In genomic region chr1:54645806-54646676, GRCh38 we compare ENCODE assay signal across 34 cellular contexts. TPM values are rescaled to one million over a fixed set of nuclear protein-coding genes. Genes with fewer than 3 reads are reported as not detected.
DNase-seq lines count a peak whose midpoint lies in the region; ATAC-seq and TF ChIP-seq lines count a peak whose summit lies in the region.
"Had no signal": no experiment of that assay in that cellular context is flagged by ENCODE, and none has a peak within 500 bp of the region (broad histone marks: within the 10 kb centered on the region; RNA-seq: fewer than 3 reads in every experiment).

No MANE protein-coding gene starts in this region.

- H3K27me3 ChIP-seq in gastroesophageal sphincter (no peaks in the 10 kb centered on the region), transverse colon (no peaks in the 10 kb centered on the region)
- H3K27me3 ChIP-seq: upper lobe of right lung had no signal

- in situ Hi-C loops in transverse colon (cut with MboI; ENCODE audit: low pct_ligation_motif_present in 1 of 4, low pct_unique_long_range_greater_than_20kb in 1 of 4, low sequenced_read_pairs in 3 of 4), result no loop called here

- peaks cover 0 to 16% (median 3%) of the 10 kb centered on the region in 3 donors for H3K4me1 ChIP-seq in gastroesophageal sphincter
- H3K4me1 ChIP-seq in transverse colon, result peaks cover 9 to 52% (median 28%) of the 10 kb centered on the region in 4 donors
- H3K4me1 ChIP-seq: upper lobe of right lung had no signal

- TF ChIP-seq EP300 in gastroesophageal sphincter (IDR thresholded peaks at IDR 0.05), result no peak
- no peak for TF ChIP-seq EP300 in transverse colon (IDR thresholded peaks at IDR 0.05; ENCODE audit: low read depth)

- peaks cover 25% of the 10 kb centered on the region for H3K9me3 Mint-ChIP-seq in nephron

- no peak for TF ChIP-seq CTCF in gastroesophageal sphincter (IDR thresholded peaks at IDR 0.05)
- no peak for TF ChIP-seq CTCF in nephron (IDR thresholded peaks at IDR 0.05; ENCODE audit: unreplicated experiment in 3 of 3)
- no peak for TF ChIP-seq CTCF in transverse colon (IDR thresholded peaks at IDR 0.05)

- H3K4me3 Mint-ChIP-seq in nephron, result no peak overlapping the region
- H3K4me3 Mint-ChIP-seq: activated naive CD8-positive, alpha-beta T cell treated with anti-CD3 and anti-CD28 coated beads, Interleukin-2, amount 10 ng/mL, durations not matched to agents 7 days and 5 days; CD4-positive, alpha-beta T cell; dendritic cell treated with granulocyte-macrophage colony-stimulating factor and Interleukin-4, amounts not matched to agents 40 ng/mL and 50 ng/mL, for 4 days; HFFc6; stimulated activated memory B cell treated with anti-CD40 and anti-IgM and Interleukin-4, amounts not matched to agents 10 μg/mL and 1 μg/mL and 100 μg/mL, for 72 hours; T-helper 17 cell had no signal

- H3K27ac Mint-ChIP-seq in nephron, result peak overlapping the region in 2 of 3 experiments; percentile 49 to 75
- H3K27ac Mint-ChIP-seq: activated naive CD8-positive, alpha-beta T cell treated with anti-CD3 and anti-CD28 coated beads, Interleukin-2, amount 10 ng/mL, durations not matched to agents 7 days and 5 days; CD4-positive, alpha-beta T cell; dendritic cell treated with granulocyte-macrophage colony-stimulating factor and Interleukin-4, amounts not matched to agents 40 ng/mL and 50 ng/mL, for 4 days; HFFc6; stimulated activated memory B cell treated with anti-CD40 and anti-IgM and Interleukin-4, amounts not matched to agents 10 μg/mL and 1 μg/mL and 100 μg/mL, for 72 hours; T-helper 17 cell had no signal

- DNase-seq in NCI-H446 treated with DMSO at 0.1 percent for 48 hours (lab: John Stamatoyannopoulos, UW) (peak; percentile 78), transverse colon (peak; percentile 33), GM19240 (ENCODE audit: insufficient read length, low spot score) (no peak)
- DNase-seq: activated CD4-positive, alpha-beta T cell treated with anti-CD3 and anti-CD28 coated beads, Interleukin-2, amount 50 U/mL, for 4 hours; activated gamma-delta T cell treated with Interleukin-2 at 50 U/mL for 16 hours; activated naive CD8-positive, alpha-beta T cell treated with anti-CD3 and anti-CD28 coated beads, Interleukin-2, amount 10 ng/mL, durations not matched to agents 7 days and 5 days; activated T-cell treated with anti-CD3 and anti-CD28 coated beads, Interleukin-2, amount 50 U/mL, for 48 hours; CD4-positive, alpha-beta T cell; central memory CD4-positive, alpha-beta T cell; DMS79 treated with DMSO at 0.1 percent for 48 hours; GF-D8; HFFc6; KBM-7; NCI-H1105 treated with DMSO at 0.1 percent for 48 hours; NCI-H1930; NCI-H526; NK-92 treated with Interleukin-12 subunit alpha and Interleukin-12 subunit beta, amount 100 ng/mL, for 24 hours; PC-3; substantia nigra; T-helper 17 cell; upper lobe of right lung had no signal

- no peaks in the 10 kb centered on the region for H3K27me3 Mint-ChIP-seq in nephron (ENCODE audit: low read depth)
- H3K27me3 Mint-ChIP-seq: dendritic cell treated with granulocyte-macrophage colony-stimulating factor and Interleukin-4, amounts not matched to agents 40 ng/mL and 50 ng/mL, for 4 days had no signal

- H3K36me3 ChIP-seq in gastroesophageal sphincter (peaks cover 0 to 7% of the 10 kb centered on the region in 2 donors), transverse colon (no peaks in the 10 kb centered on the region)
- H3K36me3 ChIP-seq: upper lobe of right lung had no signal

- WGBS in gastroesophageal sphincter (ENCODE audit: low coverage in 1 of 2), 2 donors, result 30% methylated on average over 4 to 7 of the region's 7 CpGs
- WGBS in transverse colon (ENCODE audit: low coverage in 1 of 2), 2 donors, result 56% methylated on average over 7 of the region's 7 CpGs; no CpG with 5 or more reads in 1 of the 2 donors

- intact Hi-C loops in transverse colon (cut with DNase I; ENCODE audit: low total_unique reads), result no loop called here

- H3K4me3 ChIP-seq in gastroesophageal sphincter (no peak overlapping the region), transverse colon (no peak overlapping the region)
- H3K4me3 ChIP-seq: upper lobe of right lung had no signal

- peaks cover 0 to 28% (median 0%) of the 10 kb centered on the region in 3 donors for H3K9me3 ChIP-seq in gastroesophageal sphincter
- H3K9me3 ChIP-seq in transverse colon, result peaks cover 9 to 13% of the 10 kb centered on the region in 2 donors

- peaks cover 15% of the 10 kb centered on the region for H3K36me3 Mint-ChIP-seq in nephron (ENCODE audit: low read depth)
- H3K36me3 Mint-ChIP-seq: activated naive CD8-positive, alpha-beta T cell treated with anti-CD3 and anti-CD28 coated beads, Interleukin-2, amount 10 ng/mL, durations not matched to agents 7 days and 5 days; stimulated activated memory B cell treated with anti-CD40 and anti-IgM and Interleukin-4, amounts not matched to agents 10 μg/mL and 1 μg/mL and 100 μg/mL, for 72 hours had no signal

- ATAC-seq in gastroesophageal sphincter (peak; percentile 86), HG02588 (IDR thresholded peaks at IDR 0.05; ENCODE audit: unreplicated experiment) (no peak), GM19463 (IDR thresholded peaks at IDR 0.05; ENCODE audit: unreplicated experiment) (no peak)
- ATAC-seq: PC-3; SK-N-SH treated with all-trans-retinoic acid at 6 μM for 48 hours; stimulated activated memory B cell treated with anti-CD40 and anti-IgM and Interleukin-4, amounts not matched to agents 10 μg/mL and 1 μg/mL and 100 μg/mL, for 72 hours; T-helper 17 cell; upper lobe of right lung had no signal

- H3K27ac ChIP-seq in gastroesophageal sphincter, result peak overlapping the region; percentile 3 to 69 (median 44)
- peak overlapping the region in 1 of 4 donors; percentile 27 for H3K27ac ChIP-seq in transverse colon
- H3K27ac ChIP-seq: upper lobe of right lung had no signal

- H3K4me1 Mint-ChIP-seq in nephron, result peaks cover 27% of the 10 kb centered on the region
- H3K4me1 Mint-ChIP-seq: activated naive CD8-positive, alpha-beta T cell treated with anti-CD3 and anti-CD28 coated beads, Interleukin-2, amount 10 ng/mL, durations not matched to agents 7 days and 5 days; stimulated activated memory B cell treated with anti-CD40 and anti-IgM and Interleukin-4, amounts not matched to agents 10 μg/mL and 1 μg/mL and 100 μg/mL, for 72 hours had no signal

- TF ChIP-seq POLR2A in gastroesophageal sphincter (IDR thresholded peaks at IDR 0.05), result no peak
- TF ChIP-seq POLR2A in transverse colon (IDR thresholded peaks at IDR 0.05), result no peak

RNA-seq across cellular contexts. Expression of gene MROH7, which starts 4.5 kb away (rescaled TPM):
- total RNA-seq in gastroesophageal sphincter, result 10 to 100 TPM in 2 of 4 donors, 1 to 10 TPM in 2; 5.7 to 25.2 (median 13.3) TPM
- total RNA-seq in transverse colon, result 10 to 100 TPM; 16.1 to 69.9 (median 30.5) TPM
- total RNA-seq: A673, MCF 10A, PC-3 had no signal

RNA-seq across cellular contexts. Expression of gene FAM151A, which starts 22.7 kb away (rescaled TPM):
- total RNA-seq in gastroesophageal sphincter (not detected), transverse colon (10 to 100 TPM in 1 of 4 donors, 1 to 10 TPM in 3; 1.4 to 28.5 (median 7.1) TPM)
- total RNA-seq: A673; activated naive CD8-positive, alpha-beta T cell treated with anti-CD3 and anti-CD28 coated beads, Interleukin-2, amount 10 ng/mL, durations not matched to agents 7 days and 5 days; CD4-positive, alpha-beta T cell; frontal cortex; H1; HFFc6; lower leg skin; MCF 10A; PC-3; posterior vena cava; T-helper 17 cell; upper lobe of right lung had no signal
